In genomic region chr1:95578462-95578861, GRCh38 we compare ENCODE assay signal across 23 cellular contexts.
"Had no signal": no experiment of that assay in that cellular context is flagged by ENCODE, and none has a peak within 500 bp of the region (broad histone marks: within the 10 kb centered on the region; RNA-seq: fewer than 3 reads in every experiment).

No MANE protein-coding gene starts in this region.

- ATAC-seq: body of pancreas; left lung; lower lobe of right lung; natural killer cell treated with Interleukin-12 subunit alpha and Interleukin-12 subunit beta and Interleukin-15 and Interleukin-18, amount 100 ng/mL, for 72 hours; right cardiac atrium; T-helper 17 cell; upper lobe of right lung had no signal

- DNase-seq: activated CD4-positive, alpha-beta T cell treated with anti-CD3 and anti-CD28 coated beads for 4 hours; activated CD4-positive, alpha-beta T cell treated with anti-CD3 and anti-CD28 coated beads, Interleukin-2, amount 50 U/mL, for 4 hours; activated effector memory CD4-positive, alpha-beta T cell treated with anti-CD3 and anti-CD28 coated beads, Interleukin-2, amount 50 U/mL, for 16 hours; activated naive CD4-positive, alpha-beta T cell treated with anti-CD3 and anti-CD28 coated beads for 36 hours; activated naive CD8-positive, alpha-beta T cell treated with anti-CD3 and anti-CD28 coated beads for 36 hours; activated T-cell treated with anti-CD3 and anti-CD28 coated beads for 4 hours; adrenal gland; aorta; body of pancreas; dorsolateral prefrontal cortex; effector memory CD4-positive, alpha-beta T cell; left lung; lower lobe of right lung; mesendoderm; right cardiac atrium; stimulated activated CD4-positive, alpha-beta T cell treated with anti-CD3 and anti-CD28 coated beads, Interleukin-15, amount 100 ng/mL, for 24 hours; stimulated activated CD4-positive, alpha-beta T cell treated with anti-CD3 and anti-CD28 coated beads, Interleukin-2, amount 100 ng/mL, for 24 hours; stimulated activated naive CD4-positive, alpha-beta T cell; T-helper 17 cell; T1000; tibial artery; upper lobe of right lung had no signal
